Comparison of ENCODE assay signal across 18 cellular contexts in the genomic region with DNA sequence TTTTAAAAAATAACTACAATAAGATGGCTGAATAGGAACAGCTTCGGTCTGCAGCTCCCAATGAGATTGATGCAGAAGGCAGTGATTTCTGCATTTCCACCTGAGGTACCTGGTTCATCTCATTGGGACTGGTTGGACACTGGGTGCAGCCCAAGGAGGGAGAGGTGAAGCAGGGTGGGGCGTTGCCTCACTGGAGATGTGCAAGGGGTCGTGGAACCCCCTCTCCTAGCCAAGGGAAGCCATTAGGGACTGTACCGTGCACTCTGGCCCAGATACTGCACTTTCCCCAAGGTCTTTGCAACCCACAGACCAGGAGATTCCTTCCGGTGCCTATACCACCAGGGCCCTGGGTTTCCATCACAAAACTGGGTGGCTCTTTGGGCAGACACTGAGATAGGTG.
A peak's percentile ranks its signal among the peaks of the same experiment; 100 is the strongest.
DNase-seq lines count a peak whose midpoint lies in the region; ATAC-seq and TF ChIP-seq lines count a peak whose summit lies in the region.
"Had no signal": no experiment of that assay in that cellular context is flagged by ENCODE, and none has a peak within 500 bp of the region (broad histone marks: within the 10 kb centered on the region; RNA-seq: fewer than 3 reads in every experiment).

No MANE protein-coding gene starts in this region.

- intact Hi-C loops in PC-3 (cut with micrococcal nuclease) = no loop called here

- ATAC-seq in PC-3 (no peak), GM19463 (IDR thresholded peaks at IDR 0.05; ENCODE audit: unreplicated experiment) (no peak)
- ATAC-seq: GM12878 had no signal

- H3K4me3 ChIP-seq in MM.1S (ENCODE audit: low read length) (no peak overlapping the region), PC-3 (ENCODE audit: low read length) (no peak overlapping the region), neural progenitor cell (no peak overlapping the region)
- H3K4me3 ChIP-seq: GM12878 had no signal

- no peaks in the 10 kb centered on the region for H3F3A ChIP-seq in MM.1S (ENCODE audit: insufficient read depth, low read length)
- no peaks in the 10 kb centered on the region for H3F3A ChIP-seq in PC-3 (ENCODE audit: low read length, unreplicated experiment)
- H3F3A ChIP-seq in neural progenitor cell (ENCODE audit: low read depth) = no peaks in the 10 kb centered on the region

- no peaks in the 10 kb centered on the region for H3K9me3 ChIP-seq in MM.1S (replicated peaks; ENCODE audit: insufficient read depth, low read length)
- no peaks in the 10 kb centered on the region for H3K9me3 ChIP-seq in PC-3 (ENCODE audit: low read length)
- H3K9me3 ChIP-seq in neural progenitor cell (ENCODE audit: low read depth) = no peaks in the 10 kb centered on the region
- H3K9me3 ChIP-seq: BE2C had no signal

- H3K4me1 ChIP-seq in MM.1S (ENCODE audit: low read length) (no peaks in the 10 kb centered on the region), PC-3 (ENCODE audit: insufficient read depth, low read length) (no peaks in the 10 kb centered on the region), neural progenitor cell (no peaks in the 10 kb centered on the region)
- H3K4me1 ChIP-seq: BE2C had no signal

- TF ChIP-seq CTCF in MM.1S (IDR thresholded peaks at IDR 0.05; ENCODE audit: low read length) (no peak), PC-3 (conservative IDR thresholded peaks at IDR 0.05; ENCODE audit: low read depth, low read length) (no peak), neural progenitor cell (IDR thresholded peaks at IDR 0.05) (no peak)

- BruUV-seq in PC-3 (replicated peaks; lab: Mats Ljungman, UMichigan) = no TSS peak

- peaks cover 2% of the 10 kb centered on the region for H3K9me3 Mint-ChIP-seq in neural progenitor cell

- no peak overlapping the region for H3K4me3 Mint-ChIP-seq in neural progenitor cell
- H3K4me3 Mint-ChIP-seq: CD4-positive, CD25-positive, alpha-beta regulatory T cell; CD8-positive, alpha-beta memory T cell had no signal

- no peaks in the 10 kb centered on the region for H3K4me1 Mint-ChIP-seq in neural progenitor cell
- H3K4me1 Mint-ChIP-seq: CD4-positive, CD25-positive, alpha-beta regulatory T cell; CD8-positive, alpha-beta memory T cell had no signal

- H3K9me2 ChIP-seq in MM.1S (replicated peaks; ENCODE audit: insufficient read depth, low read length) = no peaks in the 10 kb centered on the region
- no peaks in the 10 kb centered on the region for H3K9me2 ChIP-seq in PC-3 (replicated peaks; ENCODE audit: low read length)

- H3K27me3 ChIP-seq in MM.1S (replicated peaks; ENCODE audit: insufficient read depth, low read length) (no peaks in the 10 kb centered on the region), PC-3 (ENCODE audit: low read length) (no peaks in the 10 kb centered on the region), neural progenitor cell (no peaks in the 10 kb centered on the region)
- H3K27me3 ChIP-seq: BE2C had no signal

- no peak overlapping the region for H3K27ac Mint-ChIP-seq in neural progenitor cell
- H3K27ac Mint-ChIP-seq: CD8-positive, alpha-beta memory T cell had no signal

- POLR2A ChIA-PET in PC-3 (lab: Charles Lee; ENCODE audit: unreplicated experiment) = no interaction called here

- no peaks in the 10 kb centered on the region for H3K36me3 Mint-ChIP-seq in neural progenitor cell
- H3K36me3 Mint-ChIP-seq: CD4-positive, CD25-positive, alpha-beta regulatory T cell; CD8-positive, alpha-beta memory T cell had no signal

- H3K27ac ChIP-seq in MM.1S (ENCODE audit: low read length) (no peak overlapping the region), PC-3 (ENCODE audit: low read length) (no peak overlapping the region), neural progenitor cell (no peak overlapping the region)

- H3K36me3 ChIP-seq in MM.1S (replicated peaks; ENCODE audit: insufficient read depth, low read length) (no peaks in the 10 kb centered on the region), PC-3 (ENCODE audit: low read depth, low read length) (no peaks in the 10 kb centered on the region), neural progenitor cell (no peaks in the 10 kb centered on the region)
- H3K36me3 ChIP-seq: BE2C had no signal

- no peak overlapping the region for H3K9ac ChIP-seq in MM.1S (ENCODE audit: low read length)
- no peak overlapping the region for H3K9ac ChIP-seq in PC-3 (ENCODE audit: low read length)
- no peak overlapping the region for H3K9ac ChIP-seq in neural progenitor cell

- no peaks in the 10 kb centered on the region for H3K27me3 Mint-ChIP-seq in neural progenitor cell (ENCODE audit: insufficient read depth, low read depth)
- H3K27me3 Mint-ChIP-seq: CD4-positive, CD25-positive, alpha-beta regulatory T cell; CD8-positive, alpha-beta memory T cell had no signal

- H2AFZ ChIP-seq in MM.1S (ENCODE audit: low read length) (peak overlapping the region; percentile 69), PC-3 (ENCODE audit: low read length) (peak overlapping the region; percentile 18; the same call in 1 of the 2 replicates), neural progenitor cell (replicated peaks) (peak overlapping the region; percentile 92)

- peak overlapping the region; percentile 39; the same call in 1 of the 2 replicates for H3K4me2 ChIP-seq in MM.1S (ENCODE audit: low read depth, low read length)
- no peak overlapping the region for H3K4me2 ChIP-seq in PC-3 (ENCODE audit: low read length)
- no peak overlapping the region for H3K4me2 ChIP-seq in neural progenitor cell

- H4K20me1 ChIP-seq in MM.1S (ENCODE audit: insufficient read depth, low read length) = no peaks in the 10 kb centered on the region
- H4K20me1 ChIP-seq in PC-3 (ENCODE audit: low read length) = no peaks in the 10 kb centered on the region
- no peaks in the 10 kb centered on the region for H4K20me1 ChIP-seq in neural progenitor cell (ENCODE audit: low read depth)

- no peaks in the 10 kb centered on the region for H3K79me2 ChIP-seq in MM.1S (ENCODE audit: low read length)
- H3K79me2 ChIP-seq in PC-3 (ENCODE audit: low read length) = no peaks in the 10 kb centered on the region
- H3K79me2 ChIP-seq in neural progenitor cell (ENCODE audit: low read depth) = no peaks in the 10 kb centered on the region

- CTCF ChIA-PET in PC-3 (lab: Charles Lee) = no interaction called here

- DNase-seq in MM.1S (no peak), PC-3 (no peak), neural progenitor cell (ENCODE audit: low spot score) (no peak), T1000 (lab: John Stamatoyannopoulos, UW) (no peak), NCI-H2227 (lab: John Stamatoyannopoulos, UW; ENCODE audit: unreplicated experiment) (no peak)
- DNase-seq in activated CD4-positive, alpha-beta T cell treated with anti-CD3 and anti-CD28 coated beads for 1 hour = no peak
- DNase-seq: ACHN; BE2C; C1 segment of cervical spinal cord; CD8-positive, alpha-beta memory T cell; COR-L47; DMS 273 treated with DMSO at 0.1 percent for 48 hours; DND-41; EL; HCEC 1CT had no signal

Comparison
In these comparisons a context has a peak if more than half of its experiments do, and no peak if none do; other contexts are left out.
1. H2AFZ ChIP-seq: peak in every context shown above with its lines; median percentile 92 in neural progenitor cell; 69 in MM.1S; 18 in PC-3.